9 cellular contexts compared by ENCODE assay signal in the genomic region with DNA sequence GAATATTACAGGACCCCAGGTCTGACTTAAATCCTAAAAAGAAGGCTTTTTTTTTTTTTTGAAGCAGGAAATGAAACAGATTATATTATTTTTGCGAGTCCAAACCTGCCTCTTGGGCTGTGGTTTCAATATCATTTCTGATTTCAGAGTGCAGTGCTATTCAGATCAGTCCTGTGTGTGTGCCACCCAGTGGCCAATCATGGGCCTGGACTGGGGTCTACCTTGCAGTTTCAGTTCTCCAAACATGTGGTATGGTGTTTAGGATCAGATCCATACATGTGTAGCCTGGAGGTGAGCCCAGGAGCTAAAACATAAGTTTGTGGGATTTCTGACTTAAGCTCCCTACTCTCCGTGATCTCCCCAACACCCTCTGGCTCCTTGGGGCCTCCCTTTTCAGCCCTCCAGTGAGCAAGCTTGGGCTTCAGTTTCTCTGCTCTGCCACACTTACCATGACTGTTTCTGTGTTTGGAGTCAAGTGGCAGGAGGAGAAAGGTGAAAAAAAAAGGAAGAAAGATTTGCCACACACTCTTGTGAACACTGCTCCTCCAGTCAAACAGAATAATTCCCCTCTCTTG. TPM values are rescaled to one million over a fixed set of nuclear protein-coding genes. Genes with fewer than 3 reads are reported as not detected.
DNase-seq lines count a peak whose midpoint lies in the region; ATAC-seq, FAIRE-seq and TF ChIP-seq lines count a peak whose summit lies in the region.
"Had no signal": no experiment of that assay in that cellular context is flagged by ENCODE, and none has a peak within 500 bp of the region (broad histone marks: within the 10 kb centered on the region; RNA-seq: fewer than 3 reads in every experiment).

No MANE protein-coding gene starts in this region.

- H3K9me3 ChIP-seq in WERI-Rb-1 (ENCODE audit: severe bottlenecking) (no peaks in the 10 kb centered on the region), left lung (no peaks in the 10 kb centered on the region), testis (no peaks in the 10 kb centered on the region)

- H3K4me1 ChIP-seq in left lung (no peaks in the 10 kb centered on the region), testis (no peaks in the 10 kb centered on the region)
- H3K4me1 ChIP-seq: parathyroid adenoma had no signal

- H3K4me3 ChIP-seq in WERI-Rb-1 (ENCODE audit: low read depth, low read length): no peak overlapping the region
- no peak overlapping the region for H3K4me3 ChIP-seq in left lung
- no peak overlapping the region for H3K4me3 ChIP-seq in testis

- FAIRE-seq in GM18507 (lab: Jason Lieb, UNC): peak; percentile 44

- no peaks in the 10 kb centered on the region for H3K36me3 Mint-ChIP-seq in T-helper 2 cell treated with Interferon-gamma antibody and Interleukin-4, amounts not matched to agents 5 μg/mL and 100 μg/mL, for 36 hours (ENCODE audit: low read depth)

- H3K36me3 ChIP-seq in WERI-Rb-1: no peaks in the 10 kb centered on the region
- no peaks in the 10 kb centered on the region for H3K36me3 ChIP-seq in left lung
- no peaks in the 10 kb centered on the region for H3K36me3 ChIP-seq in testis (ENCODE audit: low read depth, missing control alignments)

- intact Hi-C loops in left lung (cut with DNase I) (no loop called here), testis (cut with DNase I; ENCODE audit: low total_unique reads) (no loop called here)

- no peaks in the 10 kb centered on the region for H3K9me3 Mint-ChIP-seq in T-helper 2 cell treated with Interferon-gamma antibody and Interleukin-4, amounts not matched to agents 5 μg/mL and 100 μg/mL, for 36 hours

- ATAC-seq in HG03175 (IDR thresholded peaks at IDR 0.05; ENCODE audit: unreplicated experiment) (peak; percentile 69), left lung (peak; percentile 65), HG02840 (IDR thresholded peaks at IDR 0.05; ENCODE audit: low FRiP score, unreplicated experiment) (no peak)

- TF ChIP-seq CTCF in WERI-Rb-1 (IDR thresholded peaks at IDR 0.05; ENCODE audit: low read depth, low read length) (peak; percentile 72), left lung (IDR thresholded peaks at IDR 0.05) (peak; percentile 13 to 24), testis (IDR thresholded peaks at IDR 0.05) (peak in 1 of 3 experiments; percentile 21)

- no peak overlapping the region for H3K4me3 Mint-ChIP-seq in T-helper 2 cell treated with Interferon-gamma antibody and Interleukin-4, amounts not matched to agents 5 μg/mL and 100 μg/mL, for 36 hours

- H3K27me3 ChIP-seq in WERI-Rb-1 (ENCODE audit: insufficient read depth, low read depth, severe bottlenecking) (no peaks in the 10 kb centered on the region), left lung (no peaks in the 10 kb centered on the region), testis (no peaks in the 10 kb centered on the region)

- DNase-seq in GM18507 (ENCODE audit: extremely low spot score, insufficient read length, low read depth) (no peak), WERI-Rb-1 (peak; percentile 54), left lung (no peak), testis (no peak), midbrain (lab: John Stamatoyannopoulos, UW) (no peak)
- no peak for DNase-seq in T-helper 2 cell treated with Interferon-gamma antibody and Interleukin-4, amounts not matched to agents 5 μg/mL and 100 μg/mL, for 36 hours (ENCODE audit: low spot score)

- H3K4me1 Mint-ChIP-seq in T-helper 2 cell treated with Interferon-gamma antibody and Interleukin-4, amounts not matched to agents 5 μg/mL and 100 μg/mL, for 36 hours (ENCODE audit: low read depth): peaks cover 2% of the 10 kb centered on the region

- 81 to 86% methylated on average over 2 of the region's 2 CpGs for WGBS in testis, 2 donors

- no peak for TF ChIP-seq POLR2A in testis (IDR thresholded peaks at IDR 0.05)

- H3K27me3 Mint-ChIP-seq in T-helper 2 cell treated with Interferon-gamma antibody and Interleukin-4, amounts not matched to agents 5 μg/mL and 100 μg/mL, for 36 hours (ENCODE audit: low read depth): no peaks in the 10 kb centered on the region

- H3K27ac ChIP-seq in WERI-Rb-1 (no peak overlapping the region), left lung (no peak overlapping the region), testis (no peak overlapping the region)
- H3K27ac ChIP-seq: parathyroid adenoma had no signal

- H3K27ac Mint-ChIP-seq in T-helper 2 cell treated with Interferon-gamma antibody and Interleukin-4, amounts not matched to agents 5 μg/mL and 100 μg/mL, for 36 hours: no peak overlapping the region

RNA-seq across cellular contexts. Expression of a gene that starts 12.1 kb away (rescaled TPM):
- total RNA-seq in left lung (10 to 100 TPM; 24.6 to 43.3 TPM), testis (10 to 100 TPM; 18.2 to 21.5 TPM)
- polyA plus RNA-seq in testis (ENCODE audit: insufficient read depth, low read depth, low replicate concordance): 14.3 TPM
